ENCODE assay signal across 1 cellular context in genomic region chr15:79593119-79593869, GRCh38.
TF ChIP-seq lines count a peak whose summit lies in the region.

No MANE protein-coding gene starts in this region.

TF ChIP-seq in HepG2, 621 proteins besides CTCF, POLR2A, EP300 and RAD21:
- no peak for TF ChIP-seq ETV6 (CRISPR knock-in tag; conservative IDR thresholded peaks at IDR 0.05)
- no peak for TF ChIP-seq IRX3 (CRISPR knock-in tag; IDR thresholded peaks at IDR 0.05; ENCODE audit: borderline replicate concordance, low read depth)
- no peak for TF ChIP-seq IKZF4 (CRISPR knock-in tag; IDR thresholded peaks at IDR 0.05; ENCODE audit: borderline replicate concordance, low read depth, not compliant biosample characterization)
- no peak for TF ChIP-seq ARNTL (CRISPR knock-in tag; IDR thresholded peaks at IDR 0.05)
- TF ChIP-seq FUBP1 (CRISPR knock-in tag; IDR thresholded peaks at IDR 0.05; ENCODE audit: borderline replicate concordance), result no peak
- TF ChIP-seq MEIS2 (CRISPR knock-in tag; IDR thresholded peaks at IDR 0.05), result no peak
- no peak for TF ChIP-seq SOX5 (CRISPR knock-in tag; IDR thresholded peaks at IDR 0.05; ENCODE audit: borderline replicate concordance)
- TF ChIP-seq ZNF326 (CRISPR knock-in tag; IDR thresholded peaks at IDR 0.05; ENCODE audit: borderline replicate concordance), result no peak
- no peak for TF ChIP-seq TEF (CRISPR knock-in tag; IDR thresholded peaks at IDR 0.05)
- no peak for TF ChIP-seq PAF1 (CRISPR knock-in tag; IDR thresholded peaks at IDR 0.05)
